11 cellular contexts compared by ENCODE assay signal in the genomic region with DNA sequence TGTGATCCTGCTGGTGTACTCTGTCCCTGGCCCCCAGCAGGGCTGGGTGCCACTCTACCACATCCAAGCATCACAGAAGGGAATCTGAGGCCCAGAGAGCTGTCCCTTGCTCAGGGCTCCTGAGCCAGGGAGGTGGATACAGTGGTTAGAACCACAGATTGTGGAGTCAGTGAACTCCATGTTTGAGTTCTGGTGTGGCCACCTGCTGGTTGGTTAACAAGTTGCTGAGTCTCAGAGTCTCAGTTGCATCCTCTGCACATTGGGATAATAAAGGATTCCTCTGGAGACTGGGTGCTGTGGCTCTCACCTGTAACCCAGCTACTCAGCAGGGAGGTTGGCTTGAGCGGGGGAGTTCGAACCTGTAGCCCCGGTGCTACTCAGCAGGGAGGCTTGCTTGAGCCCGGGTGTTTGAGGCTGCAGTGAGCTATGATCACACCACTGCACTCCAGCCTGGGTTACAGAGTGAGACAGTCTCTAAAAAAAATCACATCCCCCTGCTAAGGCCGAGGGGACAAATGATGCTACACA. TPM values are rescaled to one million over a fixed set of nuclear protein-coding genes. Genes with fewer than 3 reads are reported as not detected.
DNase-seq lines count a peak whose midpoint lies in the region; ATAC-seq and TF ChIP-seq lines count a peak whose summit lies in the region.
"Had no signal": no experiment of that assay in that cellular context is flagged by ENCODE, and none has a peak within 500 bp of the region (broad histone marks: within the 10 kb centered on the region; RNA-seq: fewer than 3 reads in every experiment).

No MANE protein-coding gene starts in this region.

- no peak overlapping the region for H3K4me3 ChIP-seq in PC-9
- no peak overlapping the region for H3K4me3 ChIP-seq in fibroblast of the aortic adventitia (ENCODE audit: low read depth, low read length)
- H3K4me3 ChIP-seq: upper lobe of left lung had no signal

- no peak overlapping the region for H3K27ac ChIP-seq in 22Rv1
- no peak overlapping the region for H3K27ac ChIP-seq in PC-9
- H3K27ac ChIP-seq in caudate nucleus (ENCODE audit: low read depth, low read length): no peak overlapping the region
- H3K27ac ChIP-seq: upper lobe of left lung had no signal

- no peaks in the 10 kb centered on the region for H3K9me3 ChIP-seq in PC-9 (ENCODE audit: insufficient read depth, low read depth)
- H3K9me3 ChIP-seq: upper lobe of left lung had no signal

- H3K36me3 ChIP-seq in PC-9 (ENCODE audit: low read depth): no peaks in the 10 kb centered on the region
- H3K36me3 ChIP-seq: upper lobe of left lung had no signal

- TF ChIP-seq CTCF in 22Rv1 (IDR thresholded peaks at IDR 0.05): peak; percentile 56
- peak; percentile 56 for TF ChIP-seq CTCF in PC-9 (conservative IDR thresholded peaks at IDR 0.05)
- peak; percentile 35 for TF ChIP-seq CTCF in fibroblast of the aortic adventitia (IDR thresholded peaks at IDR 0.05; ENCODE audit: insufficient read depth, low read length)

- no peaks in the 10 kb centered on the region for H3K79me2 ChIP-seq in PC-9 (ENCODE audit: low read depth)

- BruUV-seq in PC-9 (replicated peaks; lab: Mats Ljungman, UMichigan): no TSS peak

- ATAC-seq in GM19452 (IDR thresholded peaks at IDR 0.05; ENCODE audit: unreplicated experiment): no peak

- intact Hi-C loops in PC-9 (cut with micrococcal nuclease; ENCODE audit: unreplicated experiment): no loop called here

- H3K9me2 ChIP-seq in PC-9 (ENCODE audit: insufficient read depth): no peaks in the 10 kb centered on the region

- CTCF ChIA-PET in PC-9 (lab: Charles Lee): interaction anchor here (0.9 kb wide), 1 partner anchor 39 kb away, joined by 3 read pairs; a partner anchor contains a TSS

- H3K27me3 ChIP-seq in PC-9 (ENCODE audit: insufficient read depth, low read depth): peaks cover 68% of the 10 kb centered on the region
- H3K27me3 ChIP-seq: upper lobe of left lung had no signal

- POLR2A ChIA-PET in PC-9 (lab: Charles Lee; ENCODE audit: unreplicated experiment): no interaction called here

- DNase-seq in GM03348 (ENCODE audit: low spot score): peak; percentile 40
- DNase-seq in PC-9: no peak
- DNase-seq in fibroblast of the aortic adventitia (ENCODE audit: low read depth): peak; percentile 6
- DNase-seq in caudate nucleus (lab: John Stamatoyannopoulos, UW): no peak
- no peak for DNase-seq in DMS79 (lab: John Stamatoyannopoulos, UW)
- no peak for DNase-seq in retina
- DNase-seq: activated CD4-positive, CD25-positive, alpha-beta regulatory T cell treated with anti-CD3 and anti-CD28 coated beads, Interleukin-2, amount 50 U/mL, for 72 hours; MV-4-11; upper lobe of left lung had no signal

- H3F3A ChIP-seq in PC-9 (ENCODE audit: insufficient read depth, low read depth): no peaks in the 10 kb centered on the region

- H4K20me1 ChIP-seq in PC-9 (ENCODE audit: insufficient read depth): no peaks in the 10 kb centered on the region

- no peak overlapping the region for H3K4me2 ChIP-seq in PC-9

- no peaks in the 10 kb centered on the region for H3K4me1 ChIP-seq in PC-9 (replicated peaks; ENCODE audit: insufficient read depth)
- H3K4me1 ChIP-seq: upper lobe of left lung had no signal

- no peak overlapping the region for H2AFZ ChIP-seq in PC-9

RNA-seq across cellular contexts. Expression of a gene that starts 39.4 kb away (rescaled TPM):
- total RNA-seq in PC-9 (2021): 35.6 and 50.8 TPM in 2 replicates
- total RNA-seq in fibroblast of the aortic adventitia (ENCODE audit: low replicate concordance): 9.7 and 100 TPM in 2 replicates

RNA-seq across cellular contexts. Expression of a gene that starts 39.7 kb away (rescaled TPM):
- total RNA-seq in PC-9 (2021): 52.8 and 84.3 TPM in 2 replicates
- 16.7 and 22.0 TPM in 2 replicates for total RNA-seq in fibroblast of the aortic adventitia (ENCODE audit: low replicate concordance)

Comparison
In these comparisons a context has a peak if more than half of its experiments do, and no peak if none do; other contexts are left out.
1. DNase-seq: peak in GM03348 (single experiment) and fibroblast of the aortic adventitia (single experiment); none in PC-9 (0 of 2), caudate nucleus (0 of 61), DMS79 (single experiment) and retina (single experiment).
2. Peak in every context shown above with its lines, with median percentiles within 50 percentile points of each other: CTCF ChIP-seq.